ENCODE assay signal across 1 cellular context in genomic region chr6:84263557-84263956, GRCh38.
TF ChIP-seq lines count a peak whose summit lies in the region.

No MANE protein-coding gene starts in this region.

TF ChIP-seq in H1, 55 proteins besides CTCF, POLR2A, EP300 and RAD21:
- TF ChIP-seq ZNF274 (IDR thresholded peaks at IDR 0.05; ENCODE audit: borderline replicate concordance, extremely low read depth, low read length) (no peak), MAX (IDR thresholded peaks at IDR 0.05) (no peak), USF2 (IDR thresholded peaks at IDR 0.05; ENCODE audit: low read length) (no peak), TAF1 (IDR thresholded peaks at IDR 0.05; ENCODE audit: low read depth, low read length) (no peak), JUND (IDR thresholded peaks at IDR 0.05; ENCODE audit: low read length) (no peak), KDM1A (IDR thresholded peaks at IDR 0.05; ENCODE audit: borderline replicate concordance, low read length) (no peak), TBP (IDR thresholded peaks at IDR 0.05; ENCODE audit: low read depth, low read length) (no peak), NANOG (IDR thresholded peaks at IDR 0.05; ENCODE audit: insufficient read depth, low read depth, low read length, poor library complexity, severe bottlenecking) (no peak)
